ENCODE assay signal across 8 cellular contexts in genomic region chr5:119063579-119064379, GRCh38. TPM values are rescaled to one million over a fixed set of nuclear protein-coding genes. Genes with fewer than 3 reads are reported as not detected.
DNase-seq lines count a peak whose midpoint lies in the region; ATAC-seq and TF ChIP-seq lines count a peak whose summit lies in the region.

No MANE protein-coding gene starts in this region.

- no peaks in the 10 kb centered on the region for H3K9me3 Mint-ChIP-seq in activated naive CD4-positive, alpha-beta T cell treated with anti-CD3 and anti-CD28 coated beads, Interleukin-2, amount 50 U/mL, for 72 hours
- H3K9me3 Mint-ChIP-seq in stimulated activated naive CD8-positive, alpha-beta T cell treated with anti-CD3 and anti-CD28 coated beads, Interleukin-15, amount 100 ng/mL, for 72 hours, result no peaks in the 10 kb centered on the region

- in situ Hi-C loops in ACHN (cut with HindIII; ENCODE audit: low pct_ligation_motif_present, low pct_unique_long_range_greater_than_20kb, low sequenced_read_pairs), result no loop called here

- DNase-seq in AG10803 (ENCODE audit: low read depth) (peak; percentile 13), superior temporal gyrus (ENCODE audit: extremely low spot score) (no peak), ACHN (no peak), iPS-NIHi7 (ENCODE audit: extremely low spot score) (no peak)
- DNase-seq in activated naive CD4-positive, alpha-beta T cell treated with anti-CD3 and anti-CD28 coated beads, Interleukin-2, amount 50 U/mL, for 72 hours (ENCODE audit: low spot score in 2 of 2), result no peak
- DNase-seq in stimulated activated naive CD8-positive, alpha-beta T cell treated with anti-CD3 and anti-CD28 coated beads, Interleukin-15, amount 100 ng/mL, for 72 hours, result no peak

- peaks cover 15% of the 10 kb centered on the region for H3K4me1 Mint-ChIP-seq in stimulated activated naive CD8-positive, alpha-beta T cell treated with anti-CD3 and anti-CD28 coated beads, Interleukin-15, amount 100 ng/mL, for 72 hours

- no peaks in the 10 kb centered on the region for H3K36me3 Mint-ChIP-seq in activated naive CD4-positive, alpha-beta T cell treated with anti-CD3 and anti-CD28 coated beads, Interleukin-2, amount 50 U/mL, for 72 hours

- no peaks in the 10 kb centered on the region for H3K27me3 Mint-ChIP-seq in stimulated activated naive CD8-positive, alpha-beta T cell treated with anti-CD3 and anti-CD28 coated beads, Interleukin-15, amount 100 ng/mL, for 72 hours

- H3K4me3 Mint-ChIP-seq in stimulated activated naive CD8-positive, alpha-beta T cell treated with anti-CD3 and anti-CD28 coated beads, Interleukin-15, amount 100 ng/mL, for 72 hours, result peak overlapping the region; percentile 47 to 51

- ATAC-seq in GM19438 (IDR thresholded peaks at IDR 0.05; ENCODE audit: low read depth, unreplicated experiment) (peak; percentile 57), HG03378 (IDR thresholded peaks at IDR 0.05; ENCODE audit: unreplicated experiment) (peak; percentile 81)
- ATAC-seq in activated naive CD4-positive, alpha-beta T cell treated with anti-CD3 and anti-CD28 coated beads, Interleukin-2, amount 50 U/mL, for 72 hours, result peak; percentile 83 to 98
- peak; percentile 96 for ATAC-seq in stimulated activated naive CD8-positive, alpha-beta T cell treated with anti-CD3 and anti-CD28 coated beads, Interleukin-15, amount 100 ng/mL, for 72 hours

- TF ChIP-seq CTCF in AG10803 (conservative IDR thresholded peaks at IDR 0.05; ENCODE audit: low read length), result no peak

- no peak overlapping the region for H3K27ac Mint-ChIP-seq in activated naive CD4-positive, alpha-beta T cell treated with anti-CD3 and anti-CD28 coated beads, Interleukin-2, amount 50 U/mL, for 72 hours
- peak overlapping the region in 1 of 2 donors; percentile 12 for H3K27ac Mint-ChIP-seq in stimulated activated naive CD8-positive, alpha-beta T cell treated with anti-CD3 and anti-CD28 coated beads, Interleukin-15, amount 100 ng/mL, for 72 hours

- H3K4me3 ChIP-seq in AG10803 (ENCODE audit: low read length), result no peak overlapping the region

RNA-seq across cellular contexts. Expression of gene DMXL1, which starts 7.1 kb away (rescaled TPM):
- total RNA-seq in activated naive CD4-positive, alpha-beta T cell treated with anti-CD3 and anti-CD28 coated beads, Interleukin-2, amount 50 U/mL, for 72 hours, result 10 to 100 TPM; 26.8 to 28.5 TPM
